23 cellular contexts compared by ENCODE assay signal in genomic region chrX:9606971-9607370, GRCh38.
DNase-seq lines count a peak whose midpoint lies in the region; ATAC-seq, FAIRE-seq and TF ChIP-seq lines count a peak whose summit lies in the region.
"Had no signal": no experiment of that assay in that cellular context is flagged by ENCODE, and none has a peak within 500 bp of the region (broad histone marks: within the 10 kb centered on the region; RNA-seq: fewer than 3 reads in every experiment).

No MANE protein-coding gene starts in this region.

- H3K27ac Mint-ChIP-seq in nephron = peak overlapping the region; percentile 8 to 53 (median 38)
- H3K27ac Mint-ChIP-seq: B cell; CD8-positive, alpha-beta T cell; GM23338 had no signal

- H3K27me3 ChIP-seq in liver (ENCODE audit: control insufficient read depth in 4 of 4, insufficient read depth in 4 of 4, low read length in 3 of 4) (no peaks in the 10 kb centered on the region), HepG2 (ENCODE audit: control insufficient read depth in 1 of 2, insufficient read depth in 2 of 2, low read length in 2 of 2) (no peaks in the 10 kb centered on the region), thyroid gland (no peaks in the 10 kb centered on the region)
- H3K27me3 ChIP-seq: BLaER1 had no signal

- peak overlapping the region; percentile 54 to 99 for H3K27ac ChIP-seq in liver (ENCODE audit: low read depth in 1 of 2, low read length in 2 of 2)
- H3K27ac ChIP-seq in HepG2 (ENCODE audit: extremely low read length, insufficient read depth, low read length) = no peak overlapping the region
- peak overlapping the region in 2 of 3 donors; percentile 4 to 12 for H3K27ac ChIP-seq in thyroid gland
- H3K27ac ChIP-seq: 22Rv1, BLaER1, C4-2B had no signal

- no peak for FAIRE-seq in HepG2 (lab: Jason Lieb, UNC)
- FAIRE-seq: A204.1, GM12878, GM19239 had no signal

- H3K36me3 Mint-ChIP-seq in nephron (ENCODE audit: low read depth) = peaks cover 14% of the 10 kb centered on the region

- TF ChIP-seq EP300 in HepG2 (IDR thresholded peaks at IDR 0.05; ENCODE audit: low read depth in 2 of 2, low read length in 2 of 2) = no peak
- TF ChIP-seq EP300 in HepG2 (CRISPR knock-in tag; IDR thresholded peaks at IDR 0.05; ENCODE audit: borderline replicate concordance) = no peak

- ATAC-seq in HepG2 (no peak), GM19463 (IDR thresholded peaks at IDR 0.05; ENCODE audit: unreplicated experiment) (no peak)
- ATAC-seq: CD8-positive, alpha-beta T cell; GM12878; GM23338; HCT116 had no signal

- H3K9me3 ChIP-seq in liver (ENCODE audit: control insufficient read depth in 4 of 4, low read length in 3 of 4) (no peaks in the 10 kb centered on the region), HepG2 (ENCODE audit: low read length) (no peaks in the 10 kb centered on the region), thyroid gland (no peaks in the 10 kb centered on the region)
- H3K9me3 ChIP-seq: Caco-2 had no signal

- POLR2A ChIA-PET in HepG2 (lab: Yijun Ruan, JAX) = no interaction called here

- in situ Hi-C loops in HepG2 (cut with HindIII; ENCODE audit: extremely low pct_ligation_motif_present, low pct_unique_long_range_greater_than_20kb) = no loop called here

- TF ChIP-seq POLR2A in HepG2 (IDR thresholded peaks at IDR 0.05; ENCODE audit: insufficient read depth in 1 of 2, low read depth in 2 of 2, low read length in 2 of 2) (no peak), thyroid gland (IDR thresholded peaks at IDR 0.05) (no peak)

- peaks cover 52% of the 10 kb centered on the region for H3K4me1 Mint-ChIP-seq in nephron

- H3K36me3 ChIP-seq in liver (ENCODE audit: control insufficient read depth in 4 of 4, insufficient read depth in 3 of 4, low read depth in 1 of 4, low read length in 3 of 4) = peaks cover 0 to 2% (median 0%) of the 10 kb centered on the region in 4 donors
- peaks cover 1 to 4% of the 10 kb centered on the region in 2 experiments; a peak in 2 of 5 replicates for H3K36me3 ChIP-seq in HepG2 (replicated peaks in 1 of 2; ENCODE audit: control insufficient read depth in 1 of 2, insufficient read depth in 2 of 2, low read length in 2 of 2)
- no peaks in the 10 kb centered on the region for H3K36me3 ChIP-seq in thyroid gland

- H3K27me3 Mint-ChIP-seq in nephron (ENCODE audit: low read depth) = peaks cover 8% of the 10 kb centered on the region
- H3K27me3 Mint-ChIP-seq: B cell; CD4-positive, CD25-positive, alpha-beta regulatory T cell had no signal

- 34% methylated on average over 7 of the region's 7 CpGs for WGBS in liver
- WGBS in HepG2 (ENCODE audit: low lambda C conversion rate) = 86% methylated on average over 7 of the region's 7 CpGs
- 47 to 77% methylated on average over 4 to 7 of the region's 7 CpGs for WGBS in thyroid gland, 2 donors

- no peak overlapping the region for H3K9ac ChIP-seq in liver (ENCODE audit: low read depth in 1 of 2, low read length in 2 of 2)
- H3K9ac ChIP-seq in HepG2 (ENCODE audit: insufficient read depth, low read depth, low read length) = no peak overlapping the region
- H3K9ac ChIP-seq: BLaER1 had no signal

- no peak overlapping the region for H3K4me2 ChIP-seq in HepG2 (ENCODE audit: low read depth, low read length)
- H3K4me2 ChIP-seq: BLaER1, GM23338 had no signal

- H3K4me3 ChIP-seq in liver (ENCODE audit: low read depth in 1 of 3, low read length in 3 of 3) = no peak overlapping the region
- no peak overlapping the region for H3K4me3 ChIP-seq in HepG2 (replicated peaks in 1 of 3; ENCODE audit: insufficient read depth in 1 of 3, low read depth in 2 of 3, low read length in 3 of 3)
- H3K4me3 ChIP-seq in thyroid gland (replicated peaks in 1 of 3) = no peak overlapping the region
- H3K4me3 ChIP-seq: BLaER1, GM12878, GM23338 had no signal

- no peak overlapping the region for H3K4me3 Mint-ChIP-seq in nephron
- H3K4me3 Mint-ChIP-seq: B cell; CD8-positive, alpha-beta T cell; GM23338; H9 had no signal

- peaks cover 2% of the 10 kb centered on the region for H3K9me3 Mint-ChIP-seq in nephron
- H3K9me3 Mint-ChIP-seq: CD8-positive, alpha-beta T cell; GM23338 had no signal

- intact Hi-C loops in HepG2 (cut with micrococcal nuclease; ENCODE audit: unreplicated experiment) = no loop called here
- intact Hi-C loops in thyroid gland (cut with DNase I) = no loop called here

- no TSS peak for BruUV-seq in HepG2 (replicated peaks; lab: Mats Ljungman, UMichigan)

- H3K79me2 ChIP-seq in HepG2 (ENCODE audit: insufficient read depth, low read length) = peaks cover 12% of the 10 kb centered on the region

- peaks cover 14% of the 10 kb centered on the region; the same call in 1 of the 2 replicates for H4K20me1 ChIP-seq in HepG2 (ENCODE audit: insufficient read depth, low read length)

- H2AFZ ChIP-seq in HepG2 (ENCODE audit: low read length) = no peak overlapping the region
- H2AFZ ChIP-seq: GM23338 had no signal

- TF ChIP-seq CTCF in liver (IDR thresholded peaks at IDR 0.05; ENCODE audit: low read depth, low read length, missing input control) = no peak
- TF ChIP-seq CTCF in HepG2 (CRISPR knock-in tag; IDR thresholded peaks at IDR 0.05) = no peak
- no peak for TF ChIP-seq CTCF in nephron (IDR thresholded peaks at IDR 0.05; ENCODE audit: unreplicated experiment in 3 of 3)
- no peak for TF ChIP-seq CTCF in thyroid gland (IDR thresholded peaks at IDR 0.05)

- TF ChIP-seq RAD21 in liver (IDR thresholded peaks at IDR 0.05) = peak in 1 of 2 donors; percentile 39
- no peak for TF ChIP-seq RAD21 in HepG2 (CRISPR knock-in tag; IDR thresholded peaks at IDR 0.05)

- DNase-seq in HepG2 (ENCODE audit: low spot score) = no peak
- no peak for DNase-seq in thyroid gland
- DNase-seq in hippocampal formation (lab: John Stamatoyannopoulos, UW) = no peak
- DNase-seq: Caco-2; CD4-positive, CD25-positive, alpha-beta regulatory T cell; CD8-positive, alpha-beta T cell; DMS 273 treated with DMSO at 0.1 percent for 48 hours; DMS79; EL; GDM1; H9 had no signal

- CTCF ChIA-PET in HepG2 (lab: Yijun Ruan, JAX; ENCODE audit: low intra/inter-chr PET ratio, low total read pairs) = no interaction called here

- H3K4me1 ChIP-seq in liver (ENCODE audit: control insufficient read depth in 4 of 4, insufficient read depth in 4 of 4, low read length in 3 of 4) = peaks cover 13 to 71% (median 67%) of the 10 kb centered on the region in 4 donors
- peaks cover 46% of the 10 kb centered on the region for H3K4me1 ChIP-seq in HepG2 (ENCODE audit: insufficient read depth, low read length)
- peaks cover 18 to 22% of the 10 kb centered on the region in 2 donors for H3K4me1 ChIP-seq in thyroid gland
- H3K4me1 ChIP-seq: Caco-2 had no signal

TF ChIP-seq in liver, 16 proteins besides CTCF, POLR2A, EP300 and RAD21 (continues in another document):
- TF ChIP-seq HNF4G (IDR thresholded peaks at IDR 0.05) (no peak), FOXA2 (IDR thresholded peaks at IDR 0.05) (no peak), YY1 (IDR thresholded peaks at IDR 0.05) (peak; percentile 35), REST (IDR thresholded peaks at IDR 0.05) (no peak), TAF1 (conservative IDR thresholded peaks at IDR 0.05) (no peak)

TF ChIP-seq in HepG2, 621 proteins besides CTCF, POLR2A, EP300 and RAD21 (continues in another document):
- no peak for TF ChIP-seq U2AF2 (IDR thresholded peaks at IDR 0.05; ENCODE audit: low read depth, low read length)
- TF ChIP-seq RFX5 (IDR thresholded peaks at IDR 0.05; ENCODE audit: low read depth, low read length) = no peak
- no peak for TF ChIP-seq ZNF275 (CRISPR knock-in tag; IDR thresholded peaks at IDR 0.05; ENCODE audit: borderline replicate concordance)
- no peak for TF ChIP-seq HNRNPH1 (optimal IDR thresholded peaks at IDR 0.05; ENCODE audit: low read depth, low read length)
- no peak for TF ChIP-seq ZNF33B (CRISPR knock-in tag; IDR thresholded peaks at IDR 0.05)
- TF ChIP-seq JUN (CRISPR knock-in tag; IDR thresholded peaks at IDR 0.05) = no peak
- TF ChIP-seq TFAP4 (IDR thresholded peaks at IDR 0.05; ENCODE audit: borderline replicate concordance, low read depth) = no peak
- no peak for TF ChIP-seq BRD4 (CRISPR knock-in tag; IDR thresholded peaks at IDR 0.05)
